In the genomic region with DNA sequence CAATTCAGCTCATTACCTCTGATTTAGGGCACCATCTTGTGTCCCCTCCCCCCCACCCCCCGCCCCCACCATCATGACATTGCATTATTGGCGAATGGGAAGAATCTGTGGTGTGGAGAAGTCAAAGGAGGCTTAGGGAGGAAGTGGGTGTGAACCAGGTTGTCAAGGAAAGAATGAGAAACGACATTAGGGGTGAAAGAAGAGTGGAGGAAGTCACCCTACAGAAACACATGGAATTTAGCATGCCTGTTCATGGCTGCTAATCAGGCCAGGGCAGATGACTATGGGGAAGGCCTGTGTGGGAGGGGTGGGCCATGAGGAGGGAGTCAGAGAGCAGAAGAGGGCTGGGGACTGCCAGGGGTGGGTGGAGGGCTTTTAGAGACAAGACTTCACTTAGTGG, we compare ENCODE assay signal across 21 cellular contexts.
"Had no signal": no experiment of that assay in that cellular context is flagged by ENCODE, and none has a peak within 500 bp of the region (broad histone marks: within the 10 kb centered on the region; RNA-seq: fewer than 3 reads in every experiment).

No MANE protein-coding gene starts in this region.

- DNase-seq: activated CD4-positive, alpha-beta T cell treated with anti-CD3 and anti-CD28 coated beads, Interleukin-2, amount 10 ng/mL, durations not matched to agents 24 days and 14 days; activated CD8-positive, alpha-beta memory T cell treated with anti-CD3 and anti-CD28 coated beads for 24 hours; activated gamma-delta T cell treated with Interleukin-2 at 50 U/mL for 16 hours; central memory CD4-positive, alpha-beta T cell; colonic mucosa; foreskin fibroblast; hypothalamus; left ventricle myocardium superior; occipital lobe; stimulated activated CD4-positive, alpha-beta T cell treated with anti-CD3 and anti-CD28 coated beads, Interleukin-15, amount 100 ng/mL, for 24 hours; stimulated activated CD4-positive, alpha-beta T cell treated with anti-CD3 and anti-CD28 coated beads, Interleukin-4, amount 100 ng/mL, for 1 hour; stimulated activated naive CD4-positive, alpha-beta T cell; trophoblast cell had no signal

- H3K27ac ChIP-seq: colonic mucosa, right atrium auricular region, suprapubic skin had no signal

- H3K36me3 ChIP-seq: colonic mucosa, right atrium auricular region had no signal

- H3K4me3 Mint-ChIP-seq: activated CD4-positive, alpha-beta T cell treated with anti-CD3 and anti-CD28 coated beads, Interleukin-2, amount 10 ng/mL, durations not matched to agents 24 days and 14 days; activated naive CD8-positive, alpha-beta T cell; brain; memory B cell; natural killer cell treated with Interleukin-12 subunit alpha and Interleukin-12 subunit beta and Interleukin-15 and Interleukin-18, amount 100 ng/mL, for 72 hours; WTC11 had no signal

- ATAC-seq: left ventricle myocardium superior; natural killer cell treated with Interleukin-12 subunit alpha and Interleukin-12 subunit beta and Interleukin-15 and Interleukin-18, amount 100 ng/mL, for 72 hours; WTC11 had no signal

- H3K4me1 Mint-ChIP-seq: brain, memory B cell, WTC11 had no signal

- H3K36me3 Mint-ChIP-seq: activated naive CD8-positive, alpha-beta T cell; brain; memory B cell; natural killer cell treated with Interleukin-12 subunit alpha and Interleukin-12 subunit beta and Interleukin-15 and Interleukin-18, amount 100 ng/mL, for 72 hours; WTC11 had no signal

- H3K27ac Mint-ChIP-seq: activated CD4-positive, alpha-beta T cell treated with anti-CD3 and anti-CD28 coated beads, Interleukin-2, amount 10 ng/mL, durations not matched to agents 24 days and 14 days; activated naive CD8-positive, alpha-beta T cell; brain; memory B cell; natural killer cell treated with Interleukin-12 subunit alpha and Interleukin-12 subunit beta and Interleukin-15 and Interleukin-18, amount 100 ng/mL, for 72 hours; progenitor cell of endocrine pancreas; WTC11 had no signal

- H3K4me1 ChIP-seq: colonic mucosa, right atrium auricular region, suprapubic skin had no signal

- H3K9me3 ChIP-seq: colonic mucosa, right atrium auricular region, suprapubic skin had no signal

- H3K4me3 ChIP-seq: colonic mucosa, right atrium auricular region, suprapubic skin had no signal

- H3K9me3 Mint-ChIP-seq: activated CD4-positive, alpha-beta T cell treated with anti-CD3 and anti-CD28 coated beads, Interleukin-2, amount 10 ng/mL, durations not matched to agents 24 days and 14 days; brain; memory B cell; natural killer cell treated with Interleukin-12 subunit alpha and Interleukin-12 subunit beta and Interleukin-15 and Interleukin-18, amount 100 ng/mL, for 72 hours; WTC11 had no signal

- H3K27me3 Mint-ChIP-seq: progenitor cell of endocrine pancreas had no signal

- H3K27me3 ChIP-seq: colonic mucosa, right atrium auricular region, suprapubic skin had no signal
